ENCODE assay signal across 8 cellular contexts in genomic region chrX:48736878-48737212, GRCh38. TPM values are rescaled to one million over a fixed set of nuclear protein-coding genes. Genes with fewer than 3 reads are reported as not detected.
DNase-seq lines count a peak whose midpoint lies in the region; ATAC-seq and TF ChIP-seq lines count a peak whose summit lies in the region.

No MANE protein-coding gene starts in this region.

- H3K4me1 ChIP-seq in HUES64 (ENCODE audit: insufficient read depth, low read length): peaks cover 5% of the 10 kb centered on the region; the same call in 1 of the 2 replicates
- H3K4me1 ChIP-seq in breast epithelium: no peaks in the 10 kb centered on the region

- no peak overlapping the region for H3K9ac ChIP-seq in HUES64 (ENCODE audit: low read depth, low read length)

- 15% methylated on average over 10 of the region's 10 CpGs for WGBS in HUES64

- H3K27ac ChIP-seq in HUES64 (ENCODE audit: low read depth, low read length) (no peak overlapping the region), breast epithelium (peak overlapping the region in 1 of 2 donors; percentile 92)

- DNase-seq in AG09309 (ENCODE audit: low read depth) (no peak), breast epithelium (ENCODE audit: low spot score in 2 of 2) (no peak), naive B cell (no peak), DMS 273 treated with DMSO at 0.1 percent for 48 hours (lab: John Stamatoyannopoulos, UW) (no peak), globus pallidus (ENCODE audit: low spot score) (no peak), SW 1271 (lab: John Stamatoyannopoulos, UW) (no peak)

- peaks cover 7 to 18% (median 7%) of the 10 kb centered on the region in 3 donors for H3K4me1 Mint-ChIP-seq in naive B cell

- peak overlapping the region in 4 of 6 donors; percentile 94 to 97 (median 95) for H3K27ac Mint-ChIP-seq in naive B cell

- peak overlapping the region; percentile 16 for H3K4me3 ChIP-seq in AG09309 (ENCODE audit: control insufficient read depth, low read depth, low read length)
- H3K4me3 ChIP-seq in HUES64 (ENCODE audit: low read length): peak overlapping the region; percentile 91
- peak overlapping the region; percentile 15 to 65 (median 60) for H3K4me3 ChIP-seq in breast epithelium

- H3K4me3 Mint-ChIP-seq in naive B cell: peak overlapping the region; percentile 85 to 95 (median 92)

- intact Hi-C loops in breast epithelium (cut with DNase I; ENCODE audit: low total_unique reads): no loop called here

- no peak for TF ChIP-seq CTCF in AG09309 (IDR thresholded peaks at IDR 0.05; ENCODE audit: control insufficient read depth, insufficient read depth, low read depth, low read length, missing control alignments)
- TF ChIP-seq CTCF in breast epithelium (IDR thresholded peaks at IDR 0.05): no peak

- H3K36me3 Mint-ChIP-seq in naive B cell: no peaks in the 10 kb centered on the region

- no peaks in the 10 kb centered on the region for H3K27me3 ChIP-seq in HUES64 (ENCODE audit: insufficient read depth, low read length)
- peaks cover 0 to 22% of the 10 kb centered on the region in 2 donors for H3K27me3 ChIP-seq in breast epithelium

- no peak for TF ChIP-seq POLR2A in breast epithelium (IDR thresholded peaks at IDR 0.05)

- H3K9me3 Mint-ChIP-seq in naive B cell: peaks cover 0 to 3% (median 0%) of the 10 kb centered on the region in 7 donors

- no peaks in the 10 kb centered on the region for H3K27me3 Mint-ChIP-seq in naive B cell

- ATAC-seq in naive B cell (ENCODE audit: low read depth in 2 of 2) (no peak), HG02588 (IDR thresholded peaks at IDR 0.05; ENCODE audit: unreplicated experiment) (no peak)

- H3K36me3 ChIP-seq in HUES64 (ENCODE audit: insufficient read depth, low read length): no peaks in the 10 kb centered on the region
- H3K36me3 ChIP-seq in breast epithelium: no peaks in the 10 kb centered on the region

- H3K9me3 ChIP-seq in HUES64 (ENCODE audit: insufficient read depth, low read depth, low read length): no peaks in the 10 kb centered on the region
- no peaks in the 10 kb centered on the region for H3K9me3 ChIP-seq in breast epithelium

RNA-seq across cellular contexts. Expression of gene GLOD5, which starts 24.7 kb away (rescaled TPM):
- polyA plus RNA-seq in HUES64 (2013, experiment 1 of 2): not detected
- not detected for polyA plus RNA-seq in HUES64 (2013, experiment 2 of 2)
- total RNA-seq in breast epithelium: under 1 TPM in 1 of 3 donors, not detected in 2; 0.66 TPM
- not detected for polyA plus RNA-seq in naive B cell (ENCODE audit: low read depth in 6 of 6)

RNA-seq across cellular contexts. Expression of gene SUV39H1, which starts 40.3 kb away (rescaled TPM):
- 12.5 TPM for polyA plus RNA-seq in HUES64 (2013, experiment 1 of 2)
- 13.1 TPM for polyA plus RNA-seq in HUES64 (2013, experiment 2 of 2)
- total RNA-seq in breast epithelium: 1 to 10 TPM; 3.6 to 7.0 (median 5.3) TPM
- polyA plus RNA-seq in naive B cell (ENCODE audit: low read depth in 6 of 6): 10 to 100 TPM in 3 of 6 donors, 1 to 10 TPM in 3; 6.6 to 13.3 (median 10.1) TPM

RNA-seq across cellular contexts. Expression of gene GATA1, which starts 49.5 kb away (rescaled TPM):
- polyA plus RNA-seq in HUES64 (2013, experiment 1 of 2): not detected
- not detected for polyA plus RNA-seq in HUES64 (2013, experiment 2 of 2)
- total RNA-seq in breast epithelium: not detected
- under 1 TPM in 2 of 6 donors, not detected in 4; 0.23 to 0.27 TPM for polyA plus RNA-seq in naive B cell (ENCODE audit: low read depth in 6 of 6)

RNA-seq across cellular contexts. Expression of gene WAS, which starts 53.2 kb away (rescaled TPM):
- polyA plus RNA-seq in HUES64 (2013, experiment 1 of 2): 0.20 TPM
- 0.76 TPM for polyA plus RNA-seq in HUES64 (2013, experiment 2 of 2)
- 10 to 100 TPM in 1 of 3 donors, 1 to 10 TPM in 2; 2.3 to 12.5 (median 6.0) TPM for total RNA-seq in breast epithelium
- polyA plus RNA-seq in naive B cell (ENCODE audit: low read depth in 6 of 6): 10 to 100 TPM; 12.7 to 27.8 (median 19.4) TPM

Comparison
In these comparisons a context has a peak if more than half of its experiments do, and no peak if none do; other contexts are left out.
1. H3K4me3 ChIP-seq: peak in every context shown above with its lines; median percentile 91 in HUES64; 60 in breast epithelium; 16 in AG09309.